In the genomic region with DNA sequence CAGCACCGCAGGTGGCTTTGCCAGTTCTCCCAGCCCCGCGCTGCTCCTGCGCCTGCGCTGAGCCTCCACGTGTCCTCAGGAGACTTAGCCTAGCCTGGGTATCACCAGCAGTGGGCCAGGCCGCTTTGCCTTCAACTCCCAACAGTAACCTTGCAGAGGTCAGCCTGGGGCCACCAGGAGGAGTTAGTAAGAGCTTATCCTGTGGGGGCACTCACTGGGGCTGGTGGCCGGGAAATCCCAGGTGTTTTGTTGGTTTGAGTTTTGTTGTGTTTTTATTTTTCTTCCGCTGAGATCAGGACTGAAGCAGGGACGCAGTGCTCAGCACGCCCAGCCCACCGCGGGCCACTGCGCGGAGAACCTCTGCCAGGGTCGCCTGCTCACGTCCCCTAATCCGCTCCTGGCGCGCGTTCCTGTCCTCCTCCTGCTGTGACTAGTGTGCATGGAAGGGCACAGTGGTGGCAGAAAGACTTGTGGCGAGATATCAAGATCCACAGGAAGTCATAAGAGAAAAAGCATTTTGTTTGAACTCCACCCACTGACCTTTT, we compare ENCODE assay signal across 8 cellular contexts.
DNase-seq lines count a peak whose midpoint lies in the region; ATAC-seq lines count a peak whose summit lies in the region.

No MANE protein-coding gene starts in this region.

- peaks cover 5% of the 10 kb centered on the region for H3K4me1 ChIP-seq in mesenchymal stem cell (ENCODE audit: control insufficient read depth, insufficient read depth, low read depth, low read length)

- H3K14ac ChIP-seq in mesenchymal stem cell (ENCODE audit: low read length in 2 of 2): peak overlapping the region in 1 of 2 experiments; percentile 3

- no peak for ATAC-seq in GM18517 (IDR thresholded peaks at IDR 0.05; ENCODE audit: unreplicated experiment)

- peak overlapping the region; percentile 86 for H2AK5ac ChIP-seq in mesenchymal stem cell (ENCODE audit: low read length, severe bottlenecking)

- peak overlapping the region in 1 of 2 experiments; percentile 46 for H3K18ac ChIP-seq in mesenchymal stem cell (ENCODE audit: low read depth in 1 of 2, low read length in 2 of 2)

- H3K23ac ChIP-seq in mesenchymal stem cell (ENCODE audit: low read length in 2 of 2): no peak overlapping the region

- H2BK5ac ChIP-seq in mesenchymal stem cell (ENCODE audit: low read depth, low read length, poor library complexity, severe bottlenecking): no peak overlapping the region

- H3K79me1 ChIP-seq in mesenchymal stem cell (replicated peaks; ENCODE audit: low read length, poor library complexity, severe bottlenecking): no peaks in the 10 kb centered on the region

- H3K27ac ChIP-seq in mesenchymal stem cell (ENCODE audit: low read length, poor library complexity, severe bottlenecking): peak overlapping the region; percentile 86

- DNase-seq in H7 (peak; percentile 77), cerebellum (ENCODE audit: low spot score) (peak; percentile 60), mesenchymal stem cell (no peak), CD1c-positive myeloid dendritic cell (ENCODE audit: extremely low spot score) (no peak), Kasumi-1 (lab: John Stamatoyannopoulos, UW) (no peak)
- peak; percentile 2 to 36 (median 16) for DNase-seq in activated CD4-positive, CD25-positive, alpha-beta regulatory T cell (lab: John Stamatoyannopoulos, UW)
- peak; percentile 4 for DNase-seq in stimulated activated CD8-positive, alpha-beta memory T cell treated with anti-CD3 and anti-CD28 coated beads, Interleukin-7, amount 100 ng/mL, for 24 hours (ENCODE audit: low read depth)

- no peak overlapping the region for H3K4me3 ChIP-seq in H7 (ENCODE audit: insufficient read depth, low read depth, low read length)
- H3K4me3 ChIP-seq in mesenchymal stem cell (ENCODE audit: insufficient read depth in 1 of 2, low read depth in 1 of 2, low read length in 2 of 2): no peak overlapping the region

- peak overlapping the region; percentile 49 for H3K4me2 ChIP-seq in mesenchymal stem cell (ENCODE audit: low read length, poor library complexity, severe bottlenecking)

- H2BK12ac ChIP-seq in mesenchymal stem cell (ENCODE audit: low read length in 2 of 2): no peak overlapping the region

- H4K8ac ChIP-seq in mesenchymal stem cell (ENCODE audit: low read length): no peak overlapping the region

- H2BK120ac ChIP-seq in mesenchymal stem cell (ENCODE audit: low read depth, low read length): no peak overlapping the region

- H3K27me3 ChIP-seq in H7 (ENCODE audit: control insufficient read depth, insufficient read depth, low read length): no peaks in the 10 kb centered on the region
- H3K27me3 ChIP-seq in mesenchymal stem cell (ENCODE audit: control insufficient read depth in 1 of 2, insufficient read depth in 1 of 2, low read length in 2 of 2): no peaks in the 10 kb centered on the region

- 91% methylated on average over 22 of the region's 22 CpGs for WGBS in mesenchymal stem cell

- H3K9ac ChIP-seq in mesenchymal stem cell (ENCODE audit: low read length): no peak overlapping the region

- H4K91ac ChIP-seq in mesenchymal stem cell (ENCODE audit: low read length): peak overlapping the region; percentile 62

- no peak overlapping the region for H2BK15ac ChIP-seq in mesenchymal stem cell (ENCODE audit: low read depth, poor library complexity, severe bottlenecking)

- no peaks in the 10 kb centered on the region for H3K9me3 ChIP-seq in mesenchymal stem cell (ENCODE audit: control insufficient read depth, low read length)

- no peak overlapping the region for H2AFZ ChIP-seq in mesenchymal stem cell (ENCODE audit: low read depth, low read length)

- H3K36me3 ChIP-seq in H7 (replicated peaks; ENCODE audit: control insufficient read depth, insufficient read depth, low read length) (no peaks in the 10 kb centered on the region), mesenchymal stem cell (ENCODE audit: control insufficient read depth in 1 of 2, insufficient read depth in 2 of 2, low read depth in 1 of 2, low read length in 2 of 2) (no peaks in the 10 kb centered on the region)

- H3K4ac ChIP-seq in mesenchymal stem cell (ENCODE audit: low read depth in 1 of 2, low read length in 2 of 2): no peak overlapping the region

Comparison
In these comparisons a context has a peak if more than half of its experiments do, and no peak if none do; other contexts are left out.
1. DNase-seq: peak in H7 (single experiment), activated CD4-positive, CD25-positive, alpha-beta regulatory T cell (4 of 4), cerebellum (single experiment) and stimulated activated CD8-positive, alpha-beta memory T cell treated with anti-CD3 and anti-CD28 coated beads, Interleukin-7, amount 100 ng/mL, for 24 hours (single experiment); none in mesenchymal stem cell (single experiment), CD1c-positive myeloid dendritic cell (single experiment) and Kasumi-1 (0 of 2).